In genomic region chr16:11852092-11852809, GRCh38 we compare ENCODE assay signal across 8 cellular contexts. TPM values are rescaled to one million over a fixed set of nuclear protein-coding genes. Genes with fewer than 3 reads are reported as not detected.
DNase-seq lines count a peak whose midpoint lies in the region; ATAC-seq and TF ChIP-seq lines count a peak whose summit lies in the region.

No MANE protein-coding gene starts in this region.

- H3K27ac Mint-ChIP-seq in dendritic cell treated with granulocyte-macrophage colony-stimulating factor and Interleukin-4, amounts not matched to agents 40 ng/mL and 50 ng/mL, for 4 days: peak overlapping the region; percentile 94
- peak overlapping the region; percentile 91 to 98 (median 97) for H3K27ac Mint-ChIP-seq in naive thymus-derived CD4-positive, alpha-beta T cell

- in situ Hi-C loops in GM13977 (cut with MboI; ENCODE audit: low pct_unique_long_range_greater_than_20kb, low sequenced_read_pairs, unreplicated experiment): loop anchor here (25.0 kb wide), 1 partner anchor 210 kb away; no protein-coding TSS in a partner anchor

- DNase-seq in DMS 273 (lab: John Stamatoyannopoulos, UW; ENCODE audit: unreplicated experiment) (peak; percentile 72), NCI-H1092 (lab: John Stamatoyannopoulos, UW) (peak; percentile 11), GM13977 (ENCODE audit: low spot score) (no peak), middle frontal gyrus (ENCODE audit: extremely low spot score, low spot score) (no peak), NCI-H2107 treated with DMSO at 0.1 percent for 48 hours (lab: John Stamatoyannopoulos, UW; ENCODE audit: unreplicated experiment) (no peak), NOMO-1 treated with DMSO at 0.1 percent for 48 hours (lab: John Stamatoyannopoulos, UW; ENCODE audit: unreplicated experiment) (no peak)
- DNase-seq in naive thymus-derived CD4-positive, alpha-beta T cell: peak in 1 of 9 donors; percentile 11

- no peaks in the 10 kb centered on the region for H3K9me3 ChIP-seq in naive thymus-derived CD4-positive, alpha-beta T cell (ENCODE audit: control insufficient read depth in 2 of 3, low read length in 3 of 3)

- ATAC-seq in naive thymus-derived CD4-positive, alpha-beta T cell: no peak

- peak overlapping the region; percentile 95 for H3K4me3 ChIP-seq in naive thymus-derived CD4-positive, alpha-beta T cell (ENCODE audit: low read length)

- no peaks in the 10 kb centered on the region for H3K27me3 ChIP-seq in naive thymus-derived CD4-positive, alpha-beta T cell (ENCODE audit: control insufficient read depth in 2 of 2, insufficient read depth in 2 of 2, low read length in 2 of 2)

- H3K4me3 Mint-ChIP-seq in dendritic cell treated with granulocyte-macrophage colony-stimulating factor and Interleukin-4, amounts not matched to agents 40 ng/mL and 50 ng/mL, for 4 days: peak overlapping the region; percentile 90
- H3K4me3 Mint-ChIP-seq in naive thymus-derived CD4-positive, alpha-beta T cell: peak overlapping the region; percentile 94 to 99 (median 99)

- peaks cover 45% of the 10 kb centered on the region for H3K36me3 Mint-ChIP-seq in dendritic cell treated with granulocyte-macrophage colony-stimulating factor and Interleukin-4, amounts not matched to agents 40 ng/mL and 50 ng/mL, for 4 days (ENCODE audit: low read depth)
- peaks cover 3 to 23% (median 12%) of the 10 kb centered on the region in 5 donors for H3K36me3 Mint-ChIP-seq in naive thymus-derived CD4-positive, alpha-beta T cell

- intact Hi-C loops in dendritic cell treated with granulocyte-macrophage colony-stimulating factor and Interleukin-4, amounts not matched to agents 40 ng/mL and 50 ng/mL, for 4 days (cut with micrococcal nuclease): loop anchor here (5.0 kb wide), 2 partner anchors 55 to 60 kb away; partner anchors contain the start of gene ZC3H7A
- intact Hi-C loops in naive thymus-derived CD4-positive, alpha-beta T cell (cut with micrococcal nuclease): loop anchor here in 1 of 2 donors (5.0 kb wide), 1 partner anchor 215 kb away; no protein-coding TSS in a partner anchor

- no peaks in the 10 kb centered on the region for H3K9me3 Mint-ChIP-seq in dendritic cell treated with granulocyte-macrophage colony-stimulating factor and Interleukin-4, amounts not matched to agents 40 ng/mL and 50 ng/mL, for 4 days
- H3K9me3 Mint-ChIP-seq in naive thymus-derived CD4-positive, alpha-beta T cell: no peaks in the 10 kb centered on the region

- peaks cover 29 to 33% of the 10 kb centered on the region in 2 donors for H3K4me1 ChIP-seq in naive thymus-derived CD4-positive, alpha-beta T cell (ENCODE audit: control insufficient read depth in 2 of 2, insufficient read depth in 2 of 2, low read length in 2 of 2)

- POLR2A ChIA-PET in naive thymus-derived CD4-positive, alpha-beta T cell (lab: Charles Lee): interaction anchor here (1.5 to 2.2 kb wide), 2 partner anchors 60 to 63 kb away, joined by 7 to 10 read pairs; partner anchors contain the start of gene GSPT1

- H3K36me3 ChIP-seq in naive thymus-derived CD4-positive, alpha-beta T cell (ENCODE audit: control insufficient read depth in 2 of 3, insufficient read depth in 3 of 3, low read length in 3 of 3): peaks cover 0 to 24% (median 8%) of the 10 kb centered on the region in 3 experiments

- no peak for TF ChIP-seq CTCF in GM13977 (IDR thresholded peaks at IDR 0.05; ENCODE audit: extremely low read depth, insufficient read depth, missing control alignments)

- CTCF ChIA-PET in naive thymus-derived CD4-positive, alpha-beta T cell (lab: Charles Lee): interaction anchor here (0.7 kb wide), 1 partner anchor 133 kb away, joined by 3 read pairs; no protein-coding TSS in a partner anchor

- H3K4me1 Mint-ChIP-seq in dendritic cell treated with granulocyte-macrophage colony-stimulating factor and Interleukin-4, amounts not matched to agents 40 ng/mL and 50 ng/mL, for 4 days (ENCODE audit: low read depth): peaks cover 44% of the 10 kb centered on the region
- H3K4me1 Mint-ChIP-seq in naive thymus-derived CD4-positive, alpha-beta T cell: peaks cover 32 to 76% (median 66%) of the 10 kb centered on the region in 7 donors

- H3K27me3 Mint-ChIP-seq in dendritic cell treated with granulocyte-macrophage colony-stimulating factor and Interleukin-4, amounts not matched to agents 40 ng/mL and 50 ng/mL, for 4 days: no peaks in the 10 kb centered on the region
- H3K27me3 Mint-ChIP-seq in naive thymus-derived CD4-positive, alpha-beta T cell: no peaks in the 10 kb centered on the region

- H3K27ac ChIP-seq in naive thymus-derived CD4-positive, alpha-beta T cell (ENCODE audit: low read depth, low read length): peak overlapping the region; percentile 89

RNA-seq across cellular contexts. Expression of gene RSL1D1, which starts 0.9 kb away (rescaled TPM):
- total RNA-seq in naive thymus-derived CD4-positive, alpha-beta T cell: 100 to 1,000 TPM; 141 to 255 (median 219) TPM
- 100 to 1,000 TPM; 281 to 312 TPM for polyA plus RNA-seq in naive thymus-derived CD4-positive, alpha-beta T cell

RNA-seq across cellular contexts. Expression of gene ZC3H7A, which starts 55.2 kb away (rescaled TPM):
- 100 to 1,000 TPM in 1 of 5 experiments, 10 to 100 TPM in 4; 86.9 to 102 (median 88.6) TPM for total RNA-seq in naive thymus-derived CD4-positive, alpha-beta T cell
- polyA plus RNA-seq in naive thymus-derived CD4-positive, alpha-beta T cell: 10 to 100 TPM; 40.1 to 44.9 TPM

Comparison
In these comparisons a context has a peak if more than half of its experiments do, and no peak if none do; other contexts are left out.
1. DNase-seq: peak in DMS 273 (single experiment) and NCI-H1092 (single experiment); none in GM13977 (single experiment), middle frontal gyrus (single experiment), NCI-H2107 treated with DMSO at 0.1 percent for 48 hours (single experiment) and NOMO-1 treated with DMSO at 0.1 percent for 48 hours (single experiment).